Comparison of ENCODE assay signal across 2 cellular contexts in the genomic region with DNA sequence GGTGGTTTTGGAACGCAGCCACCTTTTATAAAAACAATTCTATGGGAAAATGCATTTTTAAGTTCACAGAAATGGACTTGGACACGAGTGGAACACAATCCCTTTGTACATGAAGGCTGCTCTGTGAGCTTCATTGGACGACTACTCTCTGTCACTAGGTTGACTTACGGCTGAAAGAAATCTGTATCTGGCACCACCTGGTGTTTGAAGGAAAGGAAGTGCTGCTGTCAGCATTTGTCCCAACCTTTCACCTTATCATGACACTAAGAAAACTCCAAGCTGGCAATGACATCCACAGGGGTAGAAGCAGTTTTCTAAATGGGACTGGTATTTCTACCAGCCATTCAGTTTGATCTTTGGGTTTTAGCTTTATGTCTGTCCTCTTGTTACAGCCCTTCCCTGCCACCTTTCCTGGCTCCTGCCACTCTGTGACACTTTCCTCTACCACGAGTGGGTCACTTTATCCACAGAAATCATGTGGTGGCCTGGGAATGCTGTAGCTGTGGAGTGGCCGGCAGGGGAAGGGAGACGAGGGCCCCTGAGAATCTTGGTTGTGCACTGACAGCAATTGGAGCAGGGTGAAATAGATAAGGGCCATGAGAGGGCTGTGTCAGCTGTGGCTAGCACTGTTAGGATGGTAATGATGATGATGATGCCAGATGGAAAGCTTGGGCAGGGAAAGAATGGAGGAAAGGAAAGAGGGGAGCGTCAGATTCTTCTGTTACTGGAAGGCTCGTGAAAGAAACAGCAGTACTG.
TF ChIP-seq lines count a peak whose summit lies in the region.

No MANE protein-coding gene starts in this region.

TF ChIP-seq in HCT116, 20 proteins besides CTCF, POLR2A, EP300 and RAD21 (continued from another document):
- TF ChIP-seq, protein P1, sequence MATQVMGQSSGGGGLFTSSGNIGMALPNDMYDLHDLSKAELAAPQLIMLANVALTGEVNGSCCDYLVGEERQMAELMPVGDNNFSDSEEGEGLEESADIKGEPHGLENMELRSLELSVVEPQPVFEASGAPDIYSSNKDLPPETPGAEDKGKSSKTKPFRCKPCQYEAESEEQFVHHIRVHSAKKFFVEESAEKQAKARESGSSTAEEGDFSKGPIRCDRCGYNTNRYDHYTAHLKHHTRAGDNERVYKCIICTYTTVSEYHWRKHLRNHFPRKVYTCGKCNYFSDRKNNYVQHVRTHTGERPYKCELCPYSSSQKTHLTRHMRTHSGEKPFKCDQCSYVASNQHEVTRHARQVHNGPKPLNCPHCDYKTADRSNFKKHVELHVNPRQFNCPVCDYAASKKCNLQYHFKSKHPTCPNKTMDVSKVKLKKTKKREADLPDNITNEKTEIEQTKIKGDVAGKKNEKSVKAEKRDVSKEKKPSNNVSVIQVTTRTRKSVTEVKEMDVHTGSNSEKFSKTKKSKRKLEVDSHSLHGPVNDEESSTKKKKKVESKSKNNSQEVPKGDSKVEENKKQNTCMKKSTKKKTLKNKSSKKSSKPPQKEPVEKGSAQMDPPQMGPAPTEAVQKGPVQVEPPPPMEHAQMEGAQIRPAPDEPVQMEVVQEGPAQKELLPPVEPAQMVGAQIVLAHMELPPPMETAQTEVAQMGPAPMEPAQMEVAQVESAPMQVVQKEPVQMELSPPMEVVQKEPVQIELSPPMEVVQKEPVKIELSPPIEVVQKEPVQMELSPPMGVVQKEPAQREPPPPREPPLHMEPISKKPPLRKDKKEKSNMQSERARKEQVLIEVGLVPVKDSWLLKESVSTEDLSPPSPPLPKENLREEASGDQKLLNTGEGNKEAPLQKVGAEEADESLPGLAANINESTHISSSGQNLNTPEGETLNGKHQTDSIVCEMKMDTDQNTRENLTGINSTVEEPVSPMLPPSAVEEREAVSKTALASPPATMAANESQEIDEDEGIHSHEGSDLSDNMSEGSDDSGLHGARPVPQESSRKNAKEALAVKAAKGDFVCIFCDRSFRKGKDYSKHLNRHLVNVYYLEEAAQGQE (IDR thresholded peaks at IDR 0.05; ENCODE audit: low read depth), result no peak
- TF ChIP-seq, protein P2, sequence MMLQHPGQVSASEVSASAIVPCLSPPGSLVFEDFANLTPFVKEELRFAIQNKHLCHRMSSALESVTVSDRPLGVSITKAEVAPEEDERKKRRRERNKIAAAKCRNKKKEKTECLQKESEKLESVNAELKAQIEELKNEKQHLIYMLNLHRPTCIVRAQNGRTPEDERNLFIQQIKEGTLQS (IDR thresholded peaks at IDR 0.05), result no peak
- TF ChIP-seq, protein P3, sequence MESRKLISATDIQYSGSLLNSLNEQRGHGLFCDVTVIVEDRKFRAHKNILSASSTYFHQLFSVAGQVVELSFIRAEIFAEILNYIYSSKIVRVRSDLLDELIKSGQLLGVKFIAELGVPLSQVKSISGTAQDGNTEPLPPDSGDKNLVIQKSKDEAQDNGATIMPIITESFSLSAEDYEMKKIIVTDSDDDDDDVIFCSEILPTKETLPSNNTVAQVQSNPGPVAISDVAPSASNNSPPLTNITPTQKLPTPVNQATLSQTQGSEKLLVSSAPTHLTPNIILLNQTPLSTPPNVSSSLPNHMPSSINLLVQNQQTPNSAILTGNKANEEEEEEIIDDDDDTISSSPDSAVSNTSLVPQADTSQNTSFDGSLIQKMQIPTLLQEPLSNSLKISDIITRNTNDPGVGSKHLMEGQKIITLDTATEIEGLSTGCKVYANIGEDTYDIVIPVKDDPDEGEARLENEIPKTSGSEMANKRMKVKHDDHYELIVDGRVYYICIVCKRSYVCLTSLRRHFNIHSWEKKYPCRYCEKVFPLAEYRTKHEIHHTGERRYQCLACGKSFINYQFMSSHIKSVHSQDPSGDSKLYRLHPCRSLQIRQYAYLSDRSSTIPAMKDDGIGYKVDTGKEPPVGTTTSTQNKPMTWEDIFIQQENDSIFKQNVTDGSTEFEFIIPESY (IDR thresholded peaks at IDR 0.05; ENCODE audit: extremely low read depth, insufficient replicate concordance, low read length), result no peak
- TF ChIP-seq CBX3 (IDR thresholded peaks at IDR 0.05; ENCODE audit: low read depth) (no peak), SP1 (IDR thresholded peaks at IDR 0.05; ENCODE audit: low read depth) (no peak), SRF (IDR thresholded peaks at IDR 0.05; ENCODE audit: low read depth) (no peak), EZH2phosphoT487 (IDR thresholded peaks at IDR 0.05; ENCODE audit: borderline replicate concordance) (no peak), JUND (IDR thresholded peaks at IDR 0.05) (no peak), ELF1 (IDR thresholded peaks at IDR 0.05; ENCODE audit: borderline replicate concordance, low read depth) (no peak), ZFX (IDR thresholded peaks at IDR 0.05) (no peak), POLR2AphosphoS5 (IDR thresholded peaks at IDR 0.05; ENCODE audit: low read depth, low read length) (no peak), CEBPB (IDR thresholded peaks at IDR 0.05; ENCODE audit: low read depth) (no peak)

TF ChIP-seq in HepG2, 621 proteins besides CTCF, POLR2A, EP300 and RAD21 (continued from another document):
- TF ChIP-seq, protein P4, sequence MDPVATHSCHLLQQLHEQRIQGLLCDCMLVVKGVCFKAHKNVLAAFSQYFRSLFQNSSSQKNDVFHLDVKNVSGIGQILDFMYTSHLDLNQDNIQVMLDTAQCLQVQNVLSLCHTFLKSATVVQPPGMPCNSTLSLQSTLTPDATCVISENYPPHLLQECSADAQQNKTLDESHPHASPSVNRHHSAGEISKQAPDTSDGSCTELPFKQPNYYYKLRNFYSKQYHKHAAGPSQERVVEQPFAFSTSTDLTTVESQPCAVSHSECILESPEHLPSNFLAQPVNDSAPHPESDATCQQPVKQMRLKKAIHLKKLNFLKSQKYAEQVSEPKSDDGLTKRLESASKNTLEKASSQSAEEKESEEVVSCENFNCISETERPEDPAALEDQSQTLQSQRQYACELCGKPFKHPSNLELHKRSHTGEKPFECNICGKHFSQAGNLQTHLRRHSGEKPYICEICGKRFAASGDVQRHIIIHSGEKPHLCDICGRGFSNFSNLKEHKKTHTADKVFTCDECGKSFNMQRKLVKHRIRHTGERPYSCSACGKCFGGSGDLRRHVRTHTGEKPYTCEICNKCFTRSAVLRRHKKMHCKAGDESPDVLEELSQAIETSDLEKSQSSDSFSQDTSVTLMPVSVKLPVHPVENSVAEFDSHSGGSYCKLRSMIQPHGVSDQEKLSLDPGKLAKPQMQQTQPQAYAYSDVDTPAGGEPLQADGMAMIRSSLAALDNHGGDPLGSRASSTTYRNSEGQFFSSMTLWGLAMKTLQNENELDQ (CRISPR knock-in tag; IDR thresholded peaks at IDR 0.05; ENCODE audit: borderline replicate concordance), result no peak
- peak; percentile 94 to 96 for TF ChIP-seq MAFK (conservative IDR thresholded peaks at IDR 0.05 in 1 of 2, IDR thresholded peaks at IDR 0.05 in 1 of 2; ENCODE audit: low read length in 2 of 2)
- TF ChIP-seq, protein P5, sequence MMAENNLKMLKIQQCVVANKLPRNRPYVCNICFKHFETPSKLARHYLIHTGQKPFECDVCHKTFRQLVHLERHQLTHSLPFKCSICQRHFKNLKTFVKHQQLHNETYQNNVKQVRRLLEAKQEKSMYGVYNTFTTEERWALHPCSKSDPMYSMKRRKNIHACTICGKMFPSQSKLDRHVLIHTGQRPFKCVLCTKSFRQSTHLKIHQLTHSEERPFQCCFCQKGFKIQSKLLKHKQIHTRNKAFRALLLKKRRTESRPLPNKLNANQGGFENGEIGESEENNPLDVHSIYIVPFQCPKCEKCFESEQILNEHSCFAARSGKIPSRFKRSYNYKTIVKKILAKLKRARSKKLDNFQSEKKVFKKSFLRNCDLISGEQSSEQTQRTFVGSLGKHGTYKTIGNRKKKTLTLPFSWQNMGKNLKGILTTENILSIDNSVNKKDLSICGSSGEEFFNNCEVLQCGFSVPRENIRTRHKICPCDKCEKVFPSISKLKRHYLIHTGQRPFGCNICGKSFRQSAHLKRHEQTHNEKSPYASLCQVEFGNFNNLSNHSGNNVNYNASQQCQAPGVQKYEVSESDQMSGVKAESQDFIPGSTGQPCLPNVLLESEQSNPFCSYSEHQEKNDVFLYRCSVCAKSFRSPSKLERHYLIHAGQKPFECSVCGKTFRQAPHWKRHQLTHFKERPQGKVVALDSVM (CRISPR knock-in tag; IDR thresholded peaks at IDR 0.05), result no peak
- no peak for TF ChIP-seq DMAP1 (CRISPR knock-in tag; IDR thresholded peaks at IDR 0.05)
